1 cellular context compared by ENCODE assay signal in the genomic region with DNA sequence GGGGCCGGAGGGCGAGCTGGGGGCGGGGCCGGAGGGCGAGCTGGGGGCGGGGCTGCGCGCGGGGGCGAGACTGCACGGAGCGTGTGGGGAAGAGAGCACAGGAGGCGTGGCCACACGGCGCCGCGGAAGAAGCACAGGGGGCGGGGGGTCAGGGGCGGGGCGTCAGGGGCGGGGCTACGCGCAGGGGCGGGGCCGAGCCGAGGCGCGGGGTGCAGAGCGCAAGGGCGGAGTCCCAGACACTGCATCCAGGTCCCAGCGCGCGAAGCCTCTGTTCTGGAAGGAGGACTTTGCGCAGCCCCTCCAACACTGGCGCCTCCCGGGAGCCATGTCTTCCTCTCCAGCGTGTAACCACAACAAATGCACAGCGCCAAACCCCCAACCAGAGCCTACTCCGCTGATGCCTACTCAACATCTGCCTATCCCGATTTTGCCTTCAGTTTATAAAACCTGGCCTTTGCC.
A peak's percentile ranks its signal among the peaks of the same experiment; 100 is the strongest.
TF ChIP-seq lines count a peak whose summit lies in the region.

No MANE protein-coding gene starts in this region.

TF ChIP-seq in K562, 482 proteins besides CTCF, POLR2A, EP300 and RAD21 (continued from another document and continues in another):
- peak; percentile 89 for TF ChIP-seq VEZF1 (CRISPR knock-in tag; IDR thresholded peaks at IDR 0.05)
- TF ChIP-seq ZNF449 (CRISPR knock-in tag; IDR thresholded peaks at IDR 0.05), result no peak
- no peak for TF ChIP-seq DACH1 (IDR thresholded peaks at IDR 0.05; ENCODE audit: partially characterized antibody)
- no peak for TF ChIP-seq DLX4 (CRISPR knock-in tag; IDR thresholded peaks at IDR 0.05)
- TF ChIP-seq SMAD1 (IDR thresholded peaks at IDR 0.05; ENCODE audit: low read depth, low read length, partially characterized antibody), result no peak
- TF ChIP-seq SP1 (CRISPR knock-in tag; IDR thresholded peaks at IDR 0.05), result 0 out of 2 replicates have a peak, but pooled peaks have one; percentile 32
- TF ChIP-seq TOE1 (IDR thresholded peaks at IDR 0.05; ENCODE audit: borderline replicate concordance), result no peak
- TF ChIP-seq TOE1 (CRISPR knock-in tag; IDR thresholded peaks at IDR 0.05; ENCODE audit: borderline replicate concordance, low read depth), result no peak
- no peak for TF ChIP-seq TEAD1 (CRISPR knock-in tag; IDR thresholded peaks at IDR 0.05)
- TF ChIP-seq, protein P1, sequence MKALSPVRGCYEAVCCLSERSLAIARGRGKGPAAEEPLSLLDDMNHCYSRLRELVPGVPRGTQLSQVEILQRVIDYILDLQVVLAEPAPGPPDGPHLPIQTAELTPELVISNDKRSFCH (CRISPR knock-in tag; IDR thresholded peaks at IDR 0.05), result no peak
- TF ChIP-seq, protein P1 (tag; IDR thresholded peaks at IDR 0.05), result no peak
- no peak for TF ChIP-seq ARHGAP35 (IDR thresholded peaks at IDR 0.05; ENCODE audit: partially characterized antibody)
- TF ChIP-seq, protein P2, sequence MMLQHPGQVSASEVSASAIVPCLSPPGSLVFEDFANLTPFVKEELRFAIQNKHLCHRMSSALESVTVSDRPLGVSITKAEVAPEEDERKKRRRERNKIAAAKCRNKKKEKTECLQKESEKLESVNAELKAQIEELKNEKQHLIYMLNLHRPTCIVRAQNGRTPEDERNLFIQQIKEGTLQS (IDR thresholded peaks at IDR 0.05), result no peak
- TF ChIP-seq, protein P2 (CRISPR knock-in tag; conservative IDR thresholded peaks at IDR 0.05), result no peak
- TF ChIP-seq, protein P3, sequence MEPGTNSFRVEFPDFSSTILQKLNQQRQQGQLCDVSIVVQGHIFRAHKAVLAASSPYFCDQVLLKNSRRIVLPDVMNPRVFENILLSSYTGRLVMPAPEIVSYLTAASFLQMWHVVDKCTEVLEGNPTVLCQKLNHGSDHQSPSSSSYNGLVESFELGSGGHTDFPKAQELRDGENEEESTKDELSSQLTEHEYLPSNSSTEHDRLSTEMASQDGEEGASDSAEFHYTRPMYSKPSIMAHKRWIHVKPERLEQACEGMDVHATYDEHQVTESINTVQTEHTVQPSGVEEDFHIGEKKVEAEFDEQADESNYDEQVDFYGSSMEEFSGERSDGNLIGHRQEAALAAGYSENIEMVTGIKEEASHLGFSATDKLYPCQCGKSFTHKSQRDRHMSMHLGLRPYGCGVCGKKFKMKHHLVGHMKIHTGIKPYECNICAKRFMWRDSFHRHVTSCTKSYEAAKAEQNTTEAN (CRISPR knock-in tag; IDR thresholded peaks at IDR 0.05), result no peak
- no peak for TF ChIP-seq ZNF780A (CRISPR knock-in tag; IDR thresholded peaks at IDR 0.05)
- no peak for TF ChIP-seq POLR2H (tag; IDR thresholded peaks at IDR 0.05; ENCODE audit: low read depth)
- TF ChIP-seq BACH1 (tag; IDR thresholded peaks at IDR 0.05), result no peak
- TF ChIP-seq ZFX (CRISPR knock-in tag; IDR thresholded peaks at IDR 0.05), result no peak
- no peak for TF ChIP-seq E2F8 (IDR thresholded peaks at IDR 0.05; ENCODE audit: low read depth, partially characterized antibody)
- TF ChIP-seq ZBTB8A (IDR thresholded peaks at IDR 0.05; ENCODE audit: partially characterized antibody), result no peak
- TF ChIP-seq, protein P4, sequence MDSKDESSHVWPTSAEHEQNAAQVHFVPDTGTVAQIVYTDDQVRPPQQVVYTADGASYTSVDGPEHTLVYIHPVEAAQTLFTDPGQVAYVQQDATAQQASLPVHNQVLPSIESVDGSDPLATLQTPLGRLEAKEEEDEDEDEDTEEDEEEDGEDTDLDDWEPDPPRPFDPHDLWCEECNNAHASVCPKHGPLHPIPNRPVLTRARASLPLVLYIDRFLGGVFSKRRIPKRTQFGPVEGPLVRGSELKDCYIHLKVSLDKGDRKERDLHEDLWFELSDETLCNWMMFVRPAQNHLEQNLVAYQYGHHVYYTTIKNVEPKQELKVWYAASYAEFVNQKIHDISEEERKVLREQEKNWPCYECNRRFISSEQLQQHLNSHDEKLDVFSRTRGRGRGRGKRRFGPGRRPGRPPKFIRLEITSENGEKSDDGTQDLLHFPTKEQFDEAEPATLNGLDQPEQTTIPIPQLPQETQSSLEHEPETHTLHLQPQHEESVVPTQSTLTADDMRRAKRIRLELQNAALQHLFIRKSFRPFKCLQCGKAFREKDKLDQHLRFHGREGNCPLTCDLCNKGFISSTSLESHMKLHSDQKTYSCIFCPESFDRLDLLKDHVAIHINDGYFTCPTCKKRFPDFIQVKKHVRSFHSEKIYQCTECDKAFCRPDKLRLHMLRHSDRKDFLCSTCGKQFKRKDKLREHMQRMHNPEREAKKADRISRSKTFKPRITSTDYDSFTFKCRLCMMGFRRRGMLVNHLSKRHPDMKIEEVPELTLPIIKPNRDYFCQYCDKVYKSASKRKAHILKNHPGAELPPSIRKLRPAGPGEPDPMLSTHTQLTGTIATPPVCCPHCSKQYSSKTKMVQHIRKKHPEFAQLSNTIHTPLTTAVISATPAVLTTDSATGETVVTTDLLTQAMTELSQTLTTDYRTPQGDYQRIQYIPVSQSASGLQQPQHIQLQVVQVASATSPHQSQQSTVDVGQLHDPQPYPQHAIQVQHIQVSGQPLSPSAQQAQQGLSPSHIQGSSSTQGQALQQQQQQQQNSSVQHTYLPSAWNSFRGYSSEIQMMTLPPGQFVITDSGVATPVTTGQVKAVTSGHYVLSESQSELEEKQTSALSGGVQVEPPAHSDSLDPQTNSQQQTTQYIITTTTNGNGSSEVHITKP (IDR thresholded peaks at IDR 0.05; ENCODE audit: partially characterized antibody), result no peak
- TF ChIP-seq ZNF609 (CRISPR knock-in tag; IDR thresholded peaks at IDR 0.05; ENCODE audit: borderline replicate concordance), result no peak
- TF ChIP-seq ZNF431 (CRISPR knock-in tag; IDR thresholded peaks at IDR 0.05), result no peak
- TF ChIP-seq, protein P5, sequence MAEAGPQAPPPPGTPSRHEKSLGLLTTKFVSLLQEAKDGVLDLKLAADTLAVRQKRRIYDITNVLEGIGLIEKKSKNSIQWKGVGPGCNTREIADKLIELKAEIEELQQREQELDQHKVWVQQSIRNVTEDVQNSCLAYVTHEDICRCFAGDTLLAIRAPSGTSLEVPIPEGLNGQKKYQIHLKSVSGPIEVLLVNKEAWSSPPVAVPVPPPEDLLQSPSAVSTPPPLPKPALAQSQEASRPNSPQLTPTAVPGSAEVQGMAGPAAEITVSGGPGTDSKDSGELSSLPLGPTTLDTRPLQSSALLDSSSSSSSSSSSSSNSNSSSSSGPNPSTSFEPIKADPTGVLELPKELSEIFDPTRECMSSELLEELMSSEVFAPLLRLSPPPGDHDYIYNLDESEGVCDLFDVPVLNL (CRISPR knock-in tag; IDR thresholded peaks at IDR 0.05; ENCODE audit: low read depth), result no peak
- TF ChIP-seq ZBTB1 (CRISPR knock-in tag; IDR thresholded peaks at IDR 0.05; ENCODE audit: borderline replicate concordance, low read depth), result no peak
- no peak for TF ChIP-seq EGR1 (conservative IDR thresholded peaks at IDR 0.05)
- TF ChIP-seq MYBL2 (IDR thresholded peaks at IDR 0.05; ENCODE audit: low read depth), result no peak
- TF ChIP-seq MYBL2 (CRISPR knock-in tag; IDR thresholded peaks at IDR 0.05; ENCODE audit: borderline replicate concordance), result no peak
- no peak for TF ChIP-seq CLOCK (CRISPR knock-in tag; IDR thresholded peaks at IDR 0.05; ENCODE audit: borderline replicate concordance)
- TF ChIP-seq POLR3A (IDR thresholded peaks at IDR 0.05; ENCODE audit: borderline replicate concordance, extremely low read depth, insufficient read depth, insufficient read length), result no peak
